ENCODE assay signal across 8 cellular contexts in genomic region chr5:149357370-149358293, GRCh38. TPM values are rescaled to one million over a fixed set of nuclear protein-coding genes. Genes with fewer than 3 reads are reported as not detected.
DNase-seq lines count a peak whose midpoint lies in the region; ATAC-seq and TF ChIP-seq lines count a peak whose summit lies in the region.

Gene PCYOX1L (plus strand): TSS chr5:149358046. CDS start chr5:149358069, 23 bp downstream.

- in situ Hi-C loops in KBM-7 (cut with MboI; ENCODE audit: low pct_unique_long_range_greater_than_20kb, low sequenced_read_pairs): no loop called here

- H2AFZ ChIP-seq in PC-9: peak within 1 kb of the TSS; percentile 97

- H3K9ac ChIP-seq in mucosa of stomach (ENCODE audit: low read length): peak within 1 kb of the TSS; percentile 77

- no peak for TF ChIP-seq CTCF in PC-9 (conservative IDR thresholded peaks at IDR 0.05)

- peaks cover 14% of the 10 kb centered on the region; the same call in 1 of the 2 replicates for H4K20me1 ChIP-seq in PC-9 (ENCODE audit: insufficient read depth)

- CTCF ChIA-PET in PC-9 (lab: Charles Lee): interaction anchor here (0.6 to 1.7 kb wide), 9 partner anchors 9 to 930 kb away, joined by 3 to 12 read pairs (median 4); no protein-coding TSS in a partner anchor

- POLR2A ChIA-PET in PC-9 (lab: Charles Lee; ENCODE audit: unreplicated experiment): interaction anchor here (0.5 to 1.3 kb wide), 10 partner anchors 10 to 384 kb away, joined by 3 to 8 read pairs (median 6); no protein-coding TSS in a partner anchor

- peaks cover 14% of the 10 kb centered on the region; the same call in 1 of the 2 replicates for H3K4me1 ChIP-seq in PC-9 (replicated peaks; ENCODE audit: insufficient read depth)
- peaks cover 4% of the 10 kb centered on the region for H3K4me1 ChIP-seq in mucosa of stomach (ENCODE audit: control insufficient read depth, insufficient read depth, low read length)

- H3K4me2 ChIP-seq in PC-9: peak within 1 kb of the TSS; percentile 95

- H3K4me3 ChIP-seq in PC-9: peak within 1 kb of the TSS; percentile 86
- peak within 1 kb of the TSS; percentile 72 for H3K4me3 ChIP-seq in mucosa of stomach (ENCODE audit: low read length)

- no peak within 1 kb of the TSS for H3K27ac ChIP-seq in PC-9

- H3K36me3 ChIP-seq in PC-9 (ENCODE audit: low read depth) (peaks cover 5% of the 10 kb centered on the region), mucosa of stomach (ENCODE audit: control insufficient read depth, insufficient read depth, low read length) (no peaks in the 10 kb centered on the region)

- peaks cover 44% of the 10 kb centered on the region for H3F3A ChIP-seq in PC-9 (ENCODE audit: insufficient read depth, low read depth)

- DNase-seq in DMS53 treated with DMSO at 0.1 percent for 48 hours (lab: John Stamatoyannopoulos, UW; ENCODE audit: unreplicated experiment) (peak; percentile 98), KBM-7 (peak; percentile 96), PC-9 (peak; percentile 88 to 96)
- DNase-seq in activated T-cell treated with anti-CD3 and anti-CD28 coated beads, Interleukin-2, amount 50 U/mL, for 1 hour: peak; percentile 90
- peak; percentile 99 for DNase-seq in stimulated activated CD8-positive, alpha-beta memory T cell treated with anti-CD3 and anti-CD28 coated beads, Interleukin-4, amount 100 ng/mL, for 48 hours

- H3K79me2 ChIP-seq in PC-9 (ENCODE audit: low read depth): no peaks in the 10 kb centered on the region

- ATAC-seq in GM21723 (IDR thresholded peaks at IDR 0.05; ENCODE audit: unreplicated experiment): peak; percentile 99
- ATAC-seq in esophagus mucosa: peak; percentile 99

- no TSS peak for BruUV-seq in PC-9 (replicated peaks; lab: Mats Ljungman, UMichigan)

- no peaks in the 10 kb centered on the region for H3K9me2 ChIP-seq in PC-9 (ENCODE audit: insufficient read depth)

- intact Hi-C loops in PC-9 (cut with micrococcal nuclease; ENCODE audit: unreplicated experiment): loop anchor here (5.0 kb wide), 1 partner anchor 35 kb away; no protein-coding TSS in a partner anchor

- H3K27me3 ChIP-seq in PC-9 (ENCODE audit: insufficient read depth, low read depth): no peaks in the 10 kb centered on the region
- H3K27me3 ChIP-seq in mucosa of stomach (ENCODE audit: control insufficient read depth, insufficient read depth, low read length): no peaks in the 10 kb centered on the region

- H3K9me3 ChIP-seq in PC-9 (ENCODE audit: insufficient read depth, low read depth): no peaks in the 10 kb centered on the region
- H3K9me3 ChIP-seq in mucosa of stomach (ENCODE audit: control insufficient read depth, low read length): no peaks in the 10 kb centered on the region

RNA-seq across cellular contexts. Expression of gene PCYOX1L, which starts in this region (rescaled TPM):
- total RNA-seq in PC-9 (2021): 7.4 and 8.3 TPM in 2 replicates
- 6.5 TPM for total RNA-seq in esophagus mucosa
